Comparison of ENCODE assay signal across 18 cellular contexts in genomic region chr7:133358728-133359127, GRCh38.
A peak's percentile ranks its signal among the peaks of the same experiment; 100 is the strongest.
DNase-seq lines count a peak whose midpoint lies in the region; ATAC-seq lines count a peak whose summit lies in the region.
"Had no signal": no experiment of that assay in that cellular context is flagged by ENCODE, and none has a peak within 500 bp of the region (broad histone marks: within the 10 kb centered on the region; RNA-seq: fewer than 3 reads in every experiment).

No MANE protein-coding gene starts in this region.

- DNase-seq in DMS53 (lab: John Stamatoyannopoulos, UW) (peak; percentile 54), DMS53 treated with DMSO at 0.1 percent for 48 hours (lab: John Stamatoyannopoulos, UW; ENCODE audit: unreplicated experiment) (no peak), amniotic stem cell (lab: John Stamatoyannopoulos, UW) (peak; percentile 3), fibroblast of peridontal ligament (ENCODE audit: extremely low read depth) (peak; percentile 68), NCI-H1092 (lab: John Stamatoyannopoulos, UW) (no peak), retina (no peak)
- DNase-seq in stimulated activated naive CD8-positive, alpha-beta T cell treated with anti-CD3 and anti-CD28 coated beads, Interleukin-15, amount 100 ng/mL, for 72 hours, result no peak
- no peak for DNase-seq in stimulated activated CD4-positive, alpha-beta T cell treated with anti-CD3 and anti-CD28 coated beads, Interleukin-2, amount 100 ng/mL, for 24 hours
- DNase-seq: activated B cell treated with CpG ODN at 0.5 μM for 24 hours; activated CD8-positive, alpha-beta memory T cell treated with anti-CD3 and anti-CD28 coated beads for 24 hours; activated naive CD8-positive, alpha-beta T cell treated with anti-CD3 and anti-CD28 coated beads, Interleukin-2, amount 50 U/mL, for 24 hours; head of caudate nucleus; naive thymus-derived CD4-positive, alpha-beta T cell; NCI-H2081; posterior cingulate gyrus; stimulated activated CD4-positive, alpha-beta T cell treated with anti-CD3 and anti-CD28 coated beads, Interleukin-12 subunit alpha, Interleukin-12 subunit beta, amount 100 ng/mL, for 4 hours had no signal

- H3K27me3 Mint-ChIP-seq in stimulated activated naive CD8-positive, alpha-beta T cell treated with anti-CD3 and anti-CD28 coated beads, Interleukin-15, amount 100 ng/mL, for 72 hours, result no peaks in the 10 kb centered on the region
- H3K27me3 Mint-ChIP-seq: activated B cell treated with CpG ODN at 0.5 μM for 24 hours; activated naive CD8-positive, alpha-beta T cell treated with anti-CD3 and anti-CD28 coated beads, Interleukin-2, amount 50 U/mL, for 24 hours; naive thymus-derived CD4-positive, alpha-beta T cell; stimulated activated memory B cell treated with anti-CD40 and anti-IgM and Interleukin-4, amounts not matched to agents 10 μg/mL and 1 μg/mL and 100 μg/mL, for 72 hours had no signal

- no peak for ATAC-seq in stimulated activated naive CD8-positive, alpha-beta T cell treated with anti-CD3 and anti-CD28 coated beads, Interleukin-15, amount 100 ng/mL, for 72 hours
- ATAC-seq: activated naive CD8-positive, alpha-beta T cell treated with anti-CD3 and anti-CD28 coated beads, Interleukin-2, amount 50 U/mL, for 24 hours; naive thymus-derived CD4-positive, alpha-beta T cell; stimulated activated memory B cell treated with anti-CD40 and anti-IgM and Interleukin-4, amounts not matched to agents 10 μg/mL and 1 μg/mL and 100 μg/mL, for 72 hours had no signal

- no peak overlapping the region for H3K27ac Mint-ChIP-seq in stimulated activated naive CD8-positive, alpha-beta T cell treated with anti-CD3 and anti-CD28 coated beads, Interleukin-15, amount 100 ng/mL, for 72 hours
- H3K27ac Mint-ChIP-seq: activated B cell treated with CpG ODN at 0.5 μM for 24 hours; activated naive CD8-positive, alpha-beta T cell treated with anti-CD3 and anti-CD28 coated beads, Interleukin-2, amount 50 U/mL, for 24 hours; CD14-positive monocyte; naive thymus-derived CD4-positive, alpha-beta T cell; stimulated activated memory B cell treated with anti-CD40 and anti-IgM and Interleukin-4, amounts not matched to agents 10 μg/mL and 1 μg/mL and 100 μg/mL, for 72 hours had no signal

- peaks cover 6 to 19% of the 10 kb centered on the region in 2 donors for H3K9me3 Mint-ChIP-seq in stimulated activated naive CD8-positive, alpha-beta T cell treated with anti-CD3 and anti-CD28 coated beads, Interleukin-15, amount 100 ng/mL, for 72 hours

- H3K4me3 Mint-ChIP-seq in stimulated activated naive CD8-positive, alpha-beta T cell treated with anti-CD3 and anti-CD28 coated beads, Interleukin-15, amount 100 ng/mL, for 72 hours, result no peak overlapping the region
- H3K4me3 Mint-ChIP-seq: activated B cell treated with CpG ODN at 0.5 μM for 24 hours; activated naive CD8-positive, alpha-beta T cell treated with anti-CD3 and anti-CD28 coated beads, Interleukin-2, amount 50 U/mL, for 24 hours; CD14-positive monocyte; naive thymus-derived CD4-positive, alpha-beta T cell; stimulated activated memory B cell treated with anti-CD40 and anti-IgM and Interleukin-4, amounts not matched to agents 10 μg/mL and 1 μg/mL and 100 μg/mL, for 72 hours had no signal

- H3K4me1 Mint-ChIP-seq in stimulated activated naive CD8-positive, alpha-beta T cell treated with anti-CD3 and anti-CD28 coated beads, Interleukin-15, amount 100 ng/mL, for 72 hours, result no peaks in the 10 kb centered on the region
- H3K4me1 Mint-ChIP-seq: activated B cell treated with CpG ODN at 0.5 μM for 24 hours; CD14-positive monocyte; stimulated activated memory B cell treated with anti-CD40 and anti-IgM and Interleukin-4, amounts not matched to agents 10 μg/mL and 1 μg/mL and 100 μg/mL, for 72 hours had no signal

Comparison
In these comparisons a context has a peak if more than half of its experiments do, and no peak if none do; other contexts are left out.
1. DNase-seq: peak in DMS53 (single experiment), amniotic stem cell (single experiment) and fibroblast of peridontal ligament (single experiment); none in DMS53 treated with DMSO at 0.1 percent for 48 hours (single experiment), stimulated activated naive CD8-positive, alpha-beta T cell treated with anti-CD3 and anti-CD28 coated beads, Interleukin-15, amount 100 ng/mL, for 72 hours (0 of 2), stimulated activated CD4-positive, alpha-beta T cell treated with anti-CD3 and anti-CD28 coated beads, Interleukin-2, amount 100 ng/mL, for 24 hours (0 of 2), NCI-H1092 (single experiment) and retina (single experiment).